In the genomic region with DNA sequence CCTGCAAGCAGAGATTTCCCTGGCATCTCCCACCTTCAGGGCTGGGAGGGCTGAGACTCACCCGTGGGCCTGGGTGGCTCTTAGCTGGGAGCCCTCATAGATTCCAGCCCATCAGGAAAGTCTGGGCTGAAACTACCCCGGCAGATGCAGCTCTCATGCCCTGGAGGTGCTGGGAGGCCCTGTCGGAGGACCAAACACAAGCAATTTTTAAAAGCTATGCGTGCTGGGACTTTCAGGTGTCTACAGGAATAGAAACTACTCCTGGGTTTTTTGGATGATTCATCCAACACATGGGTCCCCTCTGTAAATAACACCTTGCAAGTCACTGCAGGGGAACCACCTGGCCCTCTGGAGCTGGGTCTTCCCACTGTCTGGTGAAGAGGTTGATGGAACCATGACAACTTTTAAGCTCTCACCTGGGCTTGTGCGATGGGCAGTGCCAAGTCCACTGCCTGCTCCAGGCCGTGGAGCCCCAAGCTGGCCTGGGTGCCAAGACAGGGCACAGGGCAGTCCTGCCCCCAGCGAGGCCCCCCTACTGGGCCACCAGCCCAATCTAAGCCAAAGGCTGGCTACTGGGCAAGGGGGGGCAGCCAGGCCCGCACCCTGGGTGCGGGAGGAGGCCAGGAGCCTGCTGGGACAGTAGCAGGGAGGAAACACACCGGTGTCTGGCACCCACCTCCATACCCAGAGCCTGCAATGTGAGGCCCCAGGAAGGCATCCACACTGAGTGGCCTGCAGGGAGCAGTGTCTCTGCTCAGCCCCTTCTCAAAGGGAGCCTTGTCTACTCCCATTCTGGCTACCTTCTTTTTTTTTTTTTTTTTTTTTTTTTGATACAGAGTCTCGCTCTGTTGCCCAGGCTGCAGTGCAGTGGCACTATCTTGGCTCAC, we compare ENCODE assay signal across 11 cellular contexts. TPM values are rescaled to one million over a fixed set of nuclear protein-coding genes. Genes with fewer than 3 reads are reported as not detected.
DNase-seq lines count a peak whose midpoint lies in the region; ATAC-seq, FAIRE-seq and TF ChIP-seq lines count a peak whose summit lies in the region.
"Had no signal": no experiment of that assay in that cellular context is flagged by ENCODE, and none has a peak within 500 bp of the region (broad histone marks: within the 10 kb centered on the region; RNA-seq: fewer than 3 reads in every experiment).

No MANE protein-coding gene starts in this region.

- TF ChIP-seq CTCF in keratinocyte (optimal IDR thresholded peaks at IDR 0.05 in 1 of 3, IDR thresholded peaks at IDR 0.05 in 1 of 3, conservative IDR thresholded peaks at IDR 0.05 in 1 of 3; ENCODE audit: extremely low read depth in 1 of 3, insufficient read depth in 2 of 3, low read length in 3 of 3) (peak in 1 of 3 experiments; percentile 2), tibial nerve (IDR thresholded peaks at IDR 0.05) (no peak)

- no peaks in the 10 kb centered on the region for H3K36me3 ChIP-seq in keratinocyte (ENCODE audit: control insufficient read depth in 2 of 2, extremely low read depth in 1 of 2, insufficient read depth in 2 of 2, low read length in 2 of 2)
- no peaks in the 10 kb centered on the region for H3K36me3 ChIP-seq in tibial nerve
- H3K36me3 ChIP-seq: ascending aorta had no signal

- WGBS in tibial nerve, 2 donors, result 84 to 89% methylated on average over 10 to 11 of the region's 11 CpGs

- H3K4me1 ChIP-seq in keratinocyte (ENCODE audit: control insufficient read depth, extremely low read depth, insufficient read depth, low read length) (peaks cover 5% of the 10 kb centered on the region), tibial nerve (no peaks in the 10 kb centered on the region)
- H3K4me1 ChIP-seq: ascending aorta had no signal

- TF ChIP-seq POLR2A in GM12892 (IDR thresholded peaks at IDR 0.05; ENCODE audit: low read depth, low read length), result peak; percentile 56; the same call in 1 of the 2 replicates
- TF ChIP-seq POLR2A in tibial nerve (IDR thresholded peaks at IDR 0.05), result no peak

- H3K27ac ChIP-seq in keratinocyte (ENCODE audit: control insufficient read depth, insufficient read depth, low read length), result no peak overlapping the region
- H3K27ac ChIP-seq in tibial nerve, result no peak overlapping the region
- H3K27ac ChIP-seq: ascending aorta, HL-60 had no signal

- dilution Hi-C loops in keratinocyte (cut with MboI; ENCODE audit: extremely low pct_ligation_motif_present, low sequenced_read_pairs), result no loop called here

- no peak overlapping the region for H3K9ac ChIP-seq in keratinocyte (ENCODE audit: control insufficient read depth, extremely low read depth, insufficient read depth, low read length)

- no peak overlapping the region for H2AFZ ChIP-seq in keratinocyte (ENCODE audit: control insufficient read depth, low read length)

- peak overlapping the region; percentile 32 for H3K4me2 ChIP-seq in keratinocyte (ENCODE audit: control insufficient read depth, extremely low read depth, insufficient read depth, low read depth, low read length)

- no peak for TF ChIP-seq EP300 in tibial nerve (IDR thresholded peaks at IDR 0.05)

- no peaks in the 10 kb centered on the region for H4K20me1 ChIP-seq in keratinocyte (ENCODE audit: control insufficient read depth, extremely low read depth, insufficient read depth, low read length)

- H3K27me3 ChIP-seq in keratinocyte (ENCODE audit: control insufficient read depth, extremely low read depth, insufficient read depth, low read length) (peaks cover 3% of the 10 kb centered on the region), tibial nerve (no peaks in the 10 kb centered on the region)
- H3K27me3 ChIP-seq: ascending aorta had no signal

- H3K9me3 ChIP-seq in keratinocyte (ENCODE audit: control insufficient read depth, low read depth, low read length), result no peaks in the 10 kb centered on the region
- H3K9me3 ChIP-seq in tibial nerve, result no peaks in the 10 kb centered on the region
- H3K9me3 ChIP-seq: ascending aorta had no signal

- peak; percentile 59 for DNase-seq in GM12892 (ENCODE audit: insufficient read length)
- DNase-seq in RPMI8226, result peak; percentile 88
- no peak for DNase-seq in keratinocyte (ENCODE audit: low read depth, low spot score)
- DNase-seq in NCI-H510A treated with DMSO at 0.1 percent for 48 hours (lab: John Stamatoyannopoulos, UW), result no peak
- DNase-seq in GM03348 (ENCODE audit: low spot score), result no peak
- DNase-seq in COR-L47 (lab: John Stamatoyannopoulos, UW), result no peak
- no peak for DNase-seq in tibial nerve (ENCODE audit: low spot score in 2 of 2)

- H3K79me2 ChIP-seq in keratinocyte (ENCODE audit: control insufficient read depth, insufficient read depth, low read length), result no peaks in the 10 kb centered on the region

- ATAC-seq in GM21723 (IDR thresholded peaks at IDR 0.05; ENCODE audit: unreplicated experiment), result peak; percentile 37

- no peaks in the 10 kb centered on the region for H3K9me1 ChIP-seq in keratinocyte (ENCODE audit: control insufficient read depth, extremely low read depth, insufficient read depth, low read length)

- H3K4me3 ChIP-seq in keratinocyte (ENCODE audit: control insufficient read depth in 2 of 3, extremely low read depth in 1 of 3, insufficient read depth in 2 of 3, low read depth in 1 of 3, low read length in 3 of 3) (no peak overlapping the region), tibial nerve (no peak overlapping the region)
- H3K4me3 ChIP-seq: ascending aorta had no signal

- FAIRE-seq in GM12892 (lab: Jason Lieb, UNC) (no peak), keratinocyte (lab: Jason Lieb, UNC) (no peak)

RNA-seq across cellular contexts. Expression of a gene that starts 1.1 kb away (rescaled TPM):
- polyA plus RNA-seq in GM12892 (2012; ENCODE audit: missing spikeins), result 15.5 TPM
- not detected in 3 replicates for polyA plus RNA-seq in keratinocyte
- polyA plus RNA-seq in keratinocyte (2011; ENCODE audit: low read depth), result not detected
- polyA plus RNA-seq in keratinocyte (2011; cell fraction: cytosol; rRNA removed), result not detected in 2 replicates
- not detected in 2 replicates for polyA plus RNA-seq in keratinocyte (2011; cell fraction: nucleus; rRNA removed)
- polyA plus RNA-seq in keratinocyte (2012; ENCODE audit: low replicate concordance), result not detected in 2 replicates
- polyA minus RNA-seq in keratinocyte, result 2.1 TPM in 1 of 3 replicates, not detected in the others
- not detected for polyA minus RNA-seq in keratinocyte (2011; cell fraction: cytosol; rRNA and poly(A)+ RNA removed)
- polyA minus RNA-seq in keratinocyte (2011; cell fraction: nucleus; rRNA and poly(A)+ RNA removed), result not detected in 2 replicates
- under 1 TPM in 1 of 4 donors, not detected in 3; 0.21 TPM for total RNA-seq in tibial nerve
- total RNA-seq: ascending aorta had no signal
- polyA plus RNA-seq: neural cell had no signal

Comparison
In these comparisons a context has a peak if more than half of its experiments do, and no peak if none do; other contexts are left out.
1. DNase-seq: peak in GM12892 (single experiment) and RPMI8226 (single experiment); none in keratinocyte (single experiment), NCI-H510A treated with DMSO at 0.1 percent for 48 hours (single experiment), GM03348 (single experiment), COR-L47 (single experiment) and tibial nerve (0 of 2).